15 cellular contexts compared by ENCODE assay signal in genomic region chr5:141392429-141393198, GRCh38. TPM values are rescaled to one million over a fixed set of nuclear protein-coding genes. Genes with fewer than 3 reads are reported as not detected.
DNase-seq lines count a peak whose midpoint lies in the region; ATAC-seq and TF ChIP-seq lines count a peak whose summit lies in the region.
"Had no signal": no experiment of that assay in that cellular context is flagged by ENCODE, and none has a peak within 500 bp of the region (broad histone marks: within the 10 kb centered on the region; RNA-seq: fewer than 3 reads in every experiment).

TSS of gene PCDHGA8 (plus strand) at chr5:141392633. CDS start at chr5:141392814, 181 bp downstream.

- peaks cover 31% of the 10 kb centered on the region for H3K9me3 Mint-ChIP-seq in activated CD8-positive, alpha-beta T cell treated with anti-CD3 and anti-CD28 coated beads for 36 hours
- peaks cover 39% of the 10 kb centered on the region for H3K9me3 Mint-ChIP-seq in activated CD8-positive, alpha-beta T cell treated with anti-CD3 and anti-CD28 coated beads, Interleukin-2, amount 10 ng/mL, durations not matched to agents 7 days and 5 days (ENCODE audit: insufficient read depth)
- peaks cover 37% of the 10 kb centered on the region for H3K9me3 Mint-ChIP-seq in endothelial cell (ENCODE audit: unreplicated experiment)
- H3K9me3 Mint-ChIP-seq in activated T-helper 17 cell treated with anti-CD3 and anti-CD28 coated beads, Interleukin-2, amount 50 U/mL, for 72 hours: peaks cover 21% of the 10 kb centered on the region

- no peak within 1 kb of the TSS for H3K9ac ChIP-seq in skeletal muscle satellite cell (ENCODE audit: low read depth, low read length)

- no peak for DNase-seq in activated CD8-positive, alpha-beta T cell treated with anti-CD3 and anti-CD28 coated beads for 36 hours
- no peak for DNase-seq in activated CD8-positive, alpha-beta T cell treated with anti-CD3 and anti-CD28 coated beads, Interleukin-2, amount 10 ng/mL, durations not matched to agents 7 days and 5 days
- DNase-seq in endothelial cell (ENCODE audit: low spot score): no peak
- DNase-seq in effector CD4-positive, alpha-beta T cell: no peak
- DNase-seq in MG63: no peak
- DNase-seq: NCI-H1930, OCI-M1, T-helper 9 cell, transverse colon had no signal

- H3K4me1 ChIP-seq in skeletal muscle satellite cell (ENCODE audit: control insufficient read depth, insufficient read depth, low read length): no peaks in the 10 kb centered on the region
- H3K4me1 ChIP-seq: transverse colon had no signal

- H3K27me3 ChIP-seq in skeletal muscle satellite cell (ENCODE audit: control insufficient read depth, insufficient read depth, low read length) (no peaks in the 10 kb centered on the region), MG63 (no peaks in the 10 kb centered on the region)

- POLR2A ChIA-PET in activated CD8-positive, alpha-beta T cell treated with anti-CD3 and anti-CD28 coated beads for 36 hours (lab: Charles Lee): no interaction called here
- POLR2A ChIA-PET in activated CD8-positive, alpha-beta T cell treated with anti-CD3 and anti-CD28 coated beads, Interleukin-2, amount 10 ng/mL, durations not matched to agents 7 days and 5 days (lab: Charles Lee): no interaction called here

- peaks cover 19% of the 10 kb centered on the region for H3K36me3 Mint-ChIP-seq in activated CD8-positive, alpha-beta T cell treated with anti-CD3 and anti-CD28 coated beads for 36 hours (ENCODE audit: low read depth)
- peaks cover 9% of the 10 kb centered on the region for H3K36me3 Mint-ChIP-seq in activated CD8-positive, alpha-beta T cell treated with anti-CD3 and anti-CD28 coated beads, Interleukin-2, amount 10 ng/mL, durations not matched to agents 7 days and 5 days (ENCODE audit: low read depth)
- peaks cover 69% of the 10 kb centered on the region for H3K36me3 Mint-ChIP-seq in endothelial cell (ENCODE audit: low read depth, unreplicated experiment)
- H3K36me3 Mint-ChIP-seq in activated T-helper 17 cell treated with anti-CD3 and anti-CD28 coated beads, Interleukin-2, amount 50 U/mL, for 72 hours (ENCODE audit: low read depth): peaks cover 10% of the 10 kb centered on the region

- H3K4me3 Mint-ChIP-seq in activated CD8-positive, alpha-beta T cell treated with anti-CD3 and anti-CD28 coated beads for 36 hours: no peak within 1 kb of the TSS
- H3K4me3 Mint-ChIP-seq in activated CD8-positive, alpha-beta T cell treated with anti-CD3 and anti-CD28 coated beads, Interleukin-2, amount 10 ng/mL, durations not matched to agents 7 days and 5 days: no peak within 1 kb of the TSS
- H3K4me3 Mint-ChIP-seq in endothelial cell (ENCODE audit: unreplicated experiment): peak within 1 kb of the TSS; percentile 56
- H3K4me3 Mint-ChIP-seq in activated T-helper 17 cell treated with anti-CD3 and anti-CD28 coated beads, Interleukin-2, amount 50 U/mL, for 72 hours: no peak within 1 kb of the TSS
- H3K4me3 Mint-ChIP-seq: mesothelial cell of epicardium had no signal

- H3K4me1 Mint-ChIP-seq in activated CD8-positive, alpha-beta T cell treated with anti-CD3 and anti-CD28 coated beads for 36 hours (ENCODE audit: low read depth): peaks cover 2% of the 10 kb centered on the region
- H3K4me1 Mint-ChIP-seq in activated CD8-positive, alpha-beta T cell treated with anti-CD3 and anti-CD28 coated beads, Interleukin-2, amount 10 ng/mL, durations not matched to agents 7 days and 5 days (ENCODE audit: low read depth): no peaks in the 10 kb centered on the region
- H3K4me1 Mint-ChIP-seq in endothelial cell (ENCODE audit: unreplicated experiment): peaks cover 3% of the 10 kb centered on the region
- no peaks in the 10 kb centered on the region for H3K4me1 Mint-ChIP-seq in activated T-helper 17 cell treated with anti-CD3 and anti-CD28 coated beads, Interleukin-2, amount 50 U/mL, for 72 hours
- H3K4me1 Mint-ChIP-seq: mesothelial cell of epicardium had no signal

- peak within 1 kb of the TSS; percentile 22 for H3K4me3 ChIP-seq in skeletal muscle satellite cell (ENCODE audit: low read length)
- H3K4me3 ChIP-seq in MG63: no peak within 1 kb of the TSS
- H3K4me3 ChIP-seq: transverse colon had no signal

- H3K36me3 ChIP-seq in skeletal muscle satellite cell (ENCODE audit: insufficient read depth, low read length) (peaks cover 5% of the 10 kb centered on the region), MG63 (no peaks in the 10 kb centered on the region)
- H3K36me3 ChIP-seq: transverse colon had no signal

- H3K27me3 Mint-ChIP-seq in activated CD8-positive, alpha-beta T cell treated with anti-CD3 and anti-CD28 coated beads for 36 hours: peaks cover 57% of the 10 kb centered on the region
- H3K27me3 Mint-ChIP-seq in activated CD8-positive, alpha-beta T cell treated with anti-CD3 and anti-CD28 coated beads, Interleukin-2, amount 10 ng/mL, durations not matched to agents 7 days and 5 days (ENCODE audit: low read depth): peaks cover 35% of the 10 kb centered on the region
- peaks cover 4% of the 10 kb centered on the region for H3K27me3 Mint-ChIP-seq in endothelial cell (ENCODE audit: unreplicated experiment)
- H3K27me3 Mint-ChIP-seq in activated T-helper 17 cell treated with anti-CD3 and anti-CD28 coated beads, Interleukin-2, amount 50 U/mL, for 72 hours: peaks cover 54% of the 10 kb centered on the region

- CTCF ChIA-PET in activated CD8-positive, alpha-beta T cell treated with anti-CD3 and anti-CD28 coated beads for 36 hours (lab: Charles Lee): interaction anchor here (1.0 to 2.2 kb wide), 9 partner anchors 15 to 206 kb away, joined by 3 to 9 read pairs (median 3); partner anchors contain the start of genes PCDHB9, PCDHGA1, PCDHGA10 and PCDHGA11
- CTCF ChIA-PET in activated CD8-positive, alpha-beta T cell treated with anti-CD3 and anti-CD28 coated beads, Interleukin-2, amount 10 ng/mL, durations not matched to agents 7 days and 5 days (lab: Charles Lee): interaction anchor here (1.0 to 2.2 kb wide), 5 partner anchors 21 to 120 kb away, joined by 3 to 8 read pairs (median 6); partner anchors contain the start of genes PCDHGA10, PCDHGA11, PCDHGA12 and TAF7

- H3K9me3 ChIP-seq in skeletal muscle satellite cell (replicated peaks; ENCODE audit: low read length): peaks cover 39% of the 10 kb centered on the region
- H3K9me3 ChIP-seq in MG63: peaks cover 9% of the 10 kb centered on the region

- peak; percentile 33 for TF ChIP-seq CTCF in activated CD8-positive, alpha-beta T cell treated with anti-CD3 and anti-CD28 coated beads for 36 hours (IDR thresholded peaks at IDR 0.05)
- peak; percentile 41; the same call in 1 of the 2 replicates for TF ChIP-seq CTCF in LNCAP (IDR thresholded peaks at IDR 0.05)
- TF ChIP-seq CTCF in endothelial cell (IDR thresholded peaks at IDR 0.05; ENCODE audit: unreplicated experiment): no peak

- intact Hi-C loops in activated CD8-positive, alpha-beta T cell treated with anti-CD3 and anti-CD28 coated beads for 36 hours (cut with micrococcal nuclease): no loop called here

- no peak within 1 kb of the TSS for H3K27ac Mint-ChIP-seq in activated CD8-positive, alpha-beta T cell treated with anti-CD3 and anti-CD28 coated beads for 36 hours
- H3K27ac Mint-ChIP-seq in activated CD8-positive, alpha-beta T cell treated with anti-CD3 and anti-CD28 coated beads, Interleukin-2, amount 10 ng/mL, durations not matched to agents 7 days and 5 days: no peak within 1 kb of the TSS
- H3K27ac Mint-ChIP-seq in endothelial cell (ENCODE audit: unreplicated experiment): no peak within 1 kb of the TSS
- H3K27ac Mint-ChIP-seq in activated T-helper 17 cell treated with anti-CD3 and anti-CD28 coated beads, Interleukin-2, amount 50 U/mL, for 72 hours: no peak within 1 kb of the TSS
- H3K27ac Mint-ChIP-seq: mesothelial cell of epicardium had no signal

- no peak for ATAC-seq in activated CD8-positive, alpha-beta T cell treated with anti-CD3 and anti-CD28 coated beads for 36 hours
- no peak for ATAC-seq in activated CD8-positive, alpha-beta T cell treated with anti-CD3 and anti-CD28 coated beads, Interleukin-2, amount 10 ng/mL, durations not matched to agents 7 days and 5 days
- no peak for ATAC-seq in activated T-helper 17 cell treated with anti-CD3 and anti-CD28 coated beads, Interleukin-2, amount 50 U/mL, for 72 hours (replicated peaks)
- ATAC-seq: sciatic nerve had no signal

- H3K4me2 ChIP-seq in skeletal muscle satellite cell (ENCODE audit: low read length): no peak within 1 kb of the TSS

RNA-seq across cellular contexts. Expression of gene PCDHGA8, which starts in this region (rescaled TPM):
- total RNA-seq in activated CD8-positive, alpha-beta T cell treated with anti-CD3 and anti-CD28 coated beads for 36 hours: not detected
- total RNA-seq in activated CD8-positive, alpha-beta T cell treated with anti-CD3 and anti-CD28 coated beads, Interleukin-2, amount 10 ng/mL, durations not matched to agents 7 days and 5 days: not detected
- total RNA-seq in endothelial cell (ENCODE audit: unreplicated experiment): 2.6 TPM
- total RNA-seq in skeletal muscle satellite cell (2012; rRNA removed): 1.8 and 2.0 TPM in 2 replicates
- not detected for total RNA-seq in activated T-helper 17 cell treated with anti-CD3 and anti-CD28 coated beads, Interleukin-2, amount 50 U/mL, for 72 hours
- total RNA-seq in MG63 (2014; rRNA removed; shearing (Covaris generic); ENCODE audit: low replicate concordance): 0.03 and 0.59 TPM in 2 replicates
- total RNA-seq: HT-29 had no signal
